In genomic region chr4:139861471-139861870, GRCh38 we compare ENCODE assay signal across 20 cellular contexts.
"Had no signal": no experiment of that assay in that cellular context is flagged by ENCODE, and none has a peak within 500 bp of the region (broad histone marks: within the 10 kb centered on the region; RNA-seq: fewer than 3 reads in every experiment).

No MANE protein-coding gene starts in this region.

- H3K4me3 ChIP-seq: ascending aorta, hepatocyte, lower lobe of right lung, testis had no signal

- H3K4me3 Mint-ChIP-seq: activated CD8-positive, alpha-beta T cell treated with anti-CD3 and anti-CD28 coated beads, Interleukin-2, amount 10 ng/mL, durations not matched to agents 7 days and 5 days; activated T-helper 1 cell treated with anti-CD3 and anti-CD28 coated beads, Interleukin-12 subunit alpha, Interleukin-12 subunit beta, Interleukin-2, Interleukin-4 antibody, amounts not matched to agents 30 ng/mL and 10 ng/mL and 1 ng/mL, durations not matched to agents 14 hours and 24 hours and 36 hours had no signal

- H3K27ac Mint-ChIP-seq: activated CD8-positive, alpha-beta T cell treated with anti-CD3 and anti-CD28 coated beads, Interleukin-2, amount 10 ng/mL, durations not matched to agents 7 days and 5 days; activated T-helper 1 cell treated with anti-CD3 and anti-CD28 coated beads, Interleukin-12 subunit alpha, Interleukin-12 subunit beta, Interleukin-2, Interleukin-4 antibody, amounts not matched to agents 30 ng/mL and 10 ng/mL and 1 ng/mL, durations not matched to agents 14 hours and 24 hours and 36 hours had no signal

- H3K27ac ChIP-seq: ascending aorta, hepatocyte, lower lobe of right lung, testis had no signal

- FAIRE-seq: colon, endothelial cell of umbilical vein, frontal cortex, kidney had no signal

- H3K27me3 Mint-ChIP-seq: naive B cell had no signal

- H3K27me3 ChIP-seq: ascending aorta, hepatocyte, testis had no signal

- H2AFZ ChIP-seq: hepatocyte had no signal

- H3K4me1 ChIP-seq: ascending aorta, lower lobe of right lung had no signal

- H3K36me3 ChIP-seq: ascending aorta, lower lobe of right lung had no signal

- DNase-seq: activated CD4-positive, alpha-beta T cell treated with anti-CD3 and anti-CD28 coated beads for 48 hours; activated CD8-positive, alpha-beta memory T cell treated with anti-CD3 and anti-CD28 coated beads, Interleukin-2, amount 50 U/mL, for 48 hours; activated CD8-positive, alpha-beta T cell treated with anti-CD3 and anti-CD28 coated beads, Interleukin-2, amount 10 ng/mL, durations not matched to agents 7 days and 5 days; activated naive CD4-positive, alpha-beta T cell; kidney; lower lobe of right lung; midbrain; naive B cell; nucleus accumbens; stimulated activated CD4-positive, alpha-beta T cell treated with anti-CD3 and anti-CD28 coated beads, Interleukin-4, amount 100 ng/mL, for 1 hour; stimulated activated CD8-positive, alpha-beta memory T cell treated with anti-CD3 and anti-CD28 coated beads, Interleukin-4, amount 100 ng/mL, for 48 hours; stimulated activated naive CD8-positive, alpha-beta T cell treated with anti-CD3 and anti-CD28 coated beads, Interleukin-15, Interleukin-2, amounts not matched to agents 100 U/mL and 50 U/mL, for 24 hours; T-helper 9 cell; testis had no signal

- H3K4me2 ChIP-seq: hepatocyte had no signal

- H3K9me3 ChIP-seq: ascending aorta, lower lobe of right lung, testis had no signal

- H3K9me3 Mint-ChIP-seq: activated T-helper 1 cell treated with anti-CD3 and anti-CD28 coated beads, Interleukin-12 subunit alpha, Interleukin-12 subunit beta, Interleukin-2, Interleukin-4 antibody, amounts not matched to agents 30 ng/mL and 10 ng/mL and 1 ng/mL, durations not matched to agents 14 hours and 24 hours and 36 hours; naive B cell had no signal
